Comparison of ENCODE assay signal across 22 cellular contexts in genomic region chr10:101968286-101968685, GRCh38.
DNase-seq lines count a peak whose midpoint lies in the region; ATAC-seq, FAIRE-seq and TF ChIP-seq lines count a peak whose summit lies in the region.
"Had no signal": no experiment of that assay in that cellular context is flagged by ENCODE, and none has a peak within 500 bp of the region (broad histone marks: within the 10 kb centered on the region; RNA-seq: fewer than 3 reads in every experiment).

No MANE protein-coding gene starts in this region.

- peak overlapping the region; percentile 90 for H3K27ac ChIP-seq in left ventricle myocardium inferior (replicated peaks)
- peak overlapping the region; percentile 99 for H3K27ac ChIP-seq in GM12878 (ENCODE audit: control insufficient read depth, insufficient read depth)
- H3K27ac ChIP-seq in thymus (ENCODE audit: low read depth): peak overlapping the region; percentile 2
- H3K27ac ChIP-seq: pancreas, right lobe of liver had no signal

- POLR2A ChIA-PET in GM12878 (lab: Charles Lee): interaction anchor here (0.7 to 7.4 kb wide), 8 partner anchors 20 to 80 kb away, joined by 3 to 67 read pairs (median 6); no protein-coding TSS in a partner anchor

- CTCF ChIA-PET in GM12878 (lab: Yijun Ruan, JAX): interaction anchor here (1.1 to 8.3 kb wide), 9 partner anchors 20 to 128 kb away, joined by 3 to 73 read pairs (median 16); no protein-coding TSS in a partner anchor

- RAD21 ChIA-PET in GM12878 (lab: Charles Lee; ENCODE audit: unreplicated experiment): interaction anchor here (0.8 to 7.7 kb wide), 9 partner anchors 19 to 79 kb away, joined by 3 to 68 read pairs (median 9); no protein-coding TSS in a partner anchor

- no peak for TF ChIP-seq CTCF in left ventricle myocardium inferior (IDR thresholded peaks at IDR 0.05; ENCODE audit: borderline replicate concordance)
- no peak for TF ChIP-seq CTCF in GM12878 (IDR thresholded peaks at IDR 0.05 in 2 of 3, conservative IDR thresholded peaks at IDR 0.05 in 1 of 3; ENCODE audit: control insufficient read depth in 2 of 3, extremely low read depth in 1 of 3, insufficient read depth in 1 of 3, low read depth in 3 of 3, low read length in 3 of 3)

- H3K4me3 ChIP-seq in left ventricle myocardium inferior (no peak overlapping the region), GM12878 (no peak overlapping the region), thymus (ENCODE audit: low read length) (no peak overlapping the region)
- H3K4me3 ChIP-seq: esophagus muscularis mucosa, gastroesophageal sphincter, pancreas, right lobe of liver had no signal

- H3K27me3 ChIP-seq in left ventricle myocardium inferior (ENCODE audit: low read depth) (no peaks in the 10 kb centered on the region), GM12878 (replicated peaks in 1 of 2; ENCODE audit: control insufficient read depth in 2 of 2, insufficient read depth in 2 of 2, low read length in 1 of 2) (no peaks in the 10 kb centered on the region), thymus (ENCODE audit: control insufficient read depth, insufficient read depth) (no peaks in the 10 kb centered on the region)
- H3K27me3 ChIP-seq: esophagus muscularis mucosa, gastroesophageal sphincter, pancreas, right lobe of liver had no signal

- no peaks in the 10 kb centered on the region for H3K9me3 ChIP-seq in left ventricle myocardium inferior (replicated peaks)
- no peaks in the 10 kb centered on the region for H3K9me3 ChIP-seq in GM12878 (replicated peaks; ENCODE audit: control insufficient read depth, insufficient read depth, low read length)
- no peaks in the 10 kb centered on the region for H3K9me3 ChIP-seq in thymus (ENCODE audit: control insufficient read depth)
- H3K9me3 ChIP-seq: esophagus muscularis mucosa, gastroesophageal sphincter, pancreas, right lobe of liver had no signal

- peak overlapping the region; percentile 4 for H3K9ac ChIP-seq in GM12878 (ENCODE audit: control insufficient read depth, insufficient read depth, low read length)

- peaks cover 20% of the 10 kb centered on the region for H3K36me3 ChIP-seq in left ventricle myocardium inferior
- H3K36me3 ChIP-seq in GM12878 (ENCODE audit: control insufficient read depth in 2 of 2, insufficient read depth in 2 of 2, low read length in 1 of 2): peaks cover 0 to 12% of the 10 kb centered on the region in 2 experiments; a peak in 3 of 4 replicates
- peaks cover 13% of the 10 kb centered on the region for H3K36me3 ChIP-seq in thymus (ENCODE audit: control insufficient read depth, insufficient read depth)

- H3K79me2 ChIP-seq in GM12878 (ENCODE audit: control insufficient read depth, insufficient read depth, low read length): peaks cover 7% of the 10 kb centered on the region

- no peak overlapping the region for H2AFZ ChIP-seq in GM12878 (ENCODE audit: control insufficient read depth, low read depth, low read length)

- H3K4me1 ChIP-seq in left ventricle myocardium inferior: peaks cover 72% of the 10 kb centered on the region
- H3K4me1 ChIP-seq in GM12878 (ENCODE audit: control insufficient read depth, insufficient read depth, low read length): peaks cover 76% of the 10 kb centered on the region
- H3K4me1 ChIP-seq in thymus (ENCODE audit: control insufficient read depth, insufficient read depth, low read length): peaks cover 12% of the 10 kb centered on the region
- H3K4me1 ChIP-seq: pancreas had no signal

- 0% methylated on average over 2 of the region's 2 CpGs for WGBS in GM12878 (ENCODE audit: insufficient coverage, insufficient replicate concordance, low lambda C conversion rate, missing lambda C conversion rate)
- WGBS in thymus: 49% methylated on average over 2 of the region's 2 CpGs

- ATAC-seq in GM12878: peak; percentile 56
- ATAC-seq: gastroesophageal sphincter; naive thymus-derived CD8-positive, alpha-beta T cell; pancreas; right lobe of liver had no signal

- intact Hi-C loops in left ventricle myocardium inferior (cut with micrococcal nuclease): loop anchor here (5.0 kb wide), 1 partner anchor 81 kb away; no protein-coding TSS in a partner anchor
- intact Hi-C loops in cardiac septum (cut with DNase I): no loop called here
- intact Hi-C loops in GM12878 (cut with micrococcal nuclease; ENCODE audit: unreplicated experiment): loop anchor here (2.0 kb wide), 1 partner anchor 65 kb away; no protein-coding TSS in a partner anchor

- SMC1A ChIA-PET in GM12878 (lab: Charles Lee; ENCODE audit: uncharacterized antibody, unreplicated experiment): interaction anchor here (1.5 to 12.4 kb wide), 12 partner anchors 10 to 127 kb away, joined by 3 to 298 read pairs (median 10); no protein-coding TSS in a partner anchor

- no peak for TF ChIP-seq POLR2A in GM12878 (IDR thresholded peaks at IDR 0.05; ENCODE audit: low read depth, low read length)

- TF ChIP-seq EP300 in GM12878 (IDR thresholded peaks at IDR 0.05; ENCODE audit: borderline replicate concordance in 1 of 2, control insufficient read depth in 1 of 2, low read depth in 2 of 2, low read length in 2 of 2): no peak

- no peaks in the 10 kb centered on the region for H4K20me1 ChIP-seq in GM12878 (ENCODE audit: control insufficient read depth, insufficient read depth)

- no peak for TF ChIP-seq RAD21 in GM12878 (IDR thresholded peaks at IDR 0.05; ENCODE audit: insufficient read depth, low read depth, low read length)

- in situ Hi-C loops in GM12878 (cut with MboI): no loop called here

- BruUV-seq in GM12878 (replicated peaks; lab: Mats Ljungman, UMichigan): no TSS peak

- peak overlapping the region; percentile 86 for H3K4me2 ChIP-seq in GM12878 (ENCODE audit: control insufficient read depth, insufficient read depth)

- peak; percentile 91 for FAIRE-seq in GM19239 (lab: Jason Lieb, UNC)
- no peak for FAIRE-seq in GM12878 (lab: Jason Lieb, UNC)
- FAIRE-seq in HTR-8/SVneo (lab: Jason Lieb, UNC): no peak
- FAIRE-seq: pancreas, TTC549 had no signal

- DNase-seq in left ventricle myocardium inferior: no peak
- DNase-seq in cardiac septum (ENCODE audit: low spot score): no peak
- DNase-seq in GM19239 (ENCODE audit: insufficient read length, low spot score): no peak
- DNase-seq in GM12878 (ENCODE audit: low read depth, low spot score): no peak
- no peak for DNase-seq in NCI-H774 (lab: John Stamatoyannopoulos, UW)
- no peak for DNase-seq in HTR-8/SVneo (ENCODE audit: insufficient read length, low spot score)
- DNase-seq: activated naive CD4-positive, alpha-beta T cell treated with anti-CD3 and anti-CD28 coated beads, Interleukin-2, amount 10 ng/mL, durations not matched to agents 7 days and 5 days; activated T-cell treated with anti-CD3 and anti-CD28 coated beads, Interleukin-2, amount 50 U/mL, for 48 hours; DMS 273 treated with DMSO at 0.1 percent for 48 hours; mesendoderm; naive thymus-derived CD8-positive, alpha-beta T cell; NCI-H1092; NCI-H2029; NCI-H226; NCI-H748 treated with DMSO at 0.1 percent for 48 hours; pancreas; right lobe of liver; SIG-M5 had no signal

TF ChIP-seq in GM12878, 131 proteins besides CTCF, POLR2A, EP300 and RAD21 (continues in another document):
- TF ChIP-seq SKIL (IDR thresholded peaks at IDR 0.05; ENCODE audit: low read depth, poor library complexity, severe bottlenecking) (no peak), NFXL1 (IDR thresholded peaks at IDR 0.05; ENCODE audit: borderline replicate concordance) (no peak), POU2F2 (IDR thresholded peaks at IDR 0.05; ENCODE audit: borderline replicate concordance, low read depth, low read length) (no peak), POLR2AphosphoS5 (IDR thresholded peaks at IDR 0.05; ENCODE audit: low read length) (no peak), FOS (IDR thresholded peaks at IDR 0.05; ENCODE audit: borderline replicate concordance, extremely low read depth, insufficient read length) (no peak), CHD2 (IDR thresholded peaks at IDR 0.05; ENCODE audit: borderline replicate concordance, low read depth, low read length) (no peak), RUNX3 (IDR thresholded peaks at IDR 0.05; ENCODE audit: low read length) (peak; percentile 54), EZH2 (IDR thresholded peaks at IDR 0.05; ENCODE audit: borderline replicate concordance, control insufficient read depth, low read depth, low read length) (no peak), E2F4 (IDR thresholded peaks at IDR 0.05; ENCODE audit: low read depth, low read length) (no peak), HCFC1 (IDR thresholded peaks at IDR 0.05; ENCODE audit: low read length) (no peak)
- TF ChIP-seq, protein P1, sequence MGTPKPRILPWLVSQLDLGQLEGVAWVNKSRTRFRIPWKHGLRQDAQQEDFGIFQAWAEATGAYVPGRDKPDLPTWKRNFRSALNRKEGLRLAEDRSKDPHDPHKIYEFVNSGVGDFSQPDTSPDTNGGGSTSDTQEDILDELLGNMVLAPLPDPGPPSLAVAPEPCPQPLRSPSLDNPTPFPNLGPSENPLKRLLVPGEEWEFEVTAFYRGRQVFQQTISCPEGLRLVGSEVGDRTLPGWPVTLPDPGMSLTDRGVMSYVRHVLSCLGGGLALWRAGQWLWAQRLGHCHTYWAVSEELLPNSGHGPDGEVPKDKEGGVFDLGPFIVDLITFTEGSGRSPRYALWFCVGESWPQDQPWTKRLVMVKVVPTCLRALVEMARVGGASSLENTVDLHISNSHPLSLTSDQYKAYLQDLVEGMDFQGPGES (IDR thresholded peaks at IDR 0.05): no peak

Comparison
In these comparisons a context has a peak if more than half of its experiments do, and no peak if none do; other contexts are left out.
1. H3K27ac ChIP-seq: peak in every context shown above with its lines; median percentile 99 in GM12878; 90 in left ventricle myocardium inferior; 2 in thymus.